In the genomic region with DNA sequence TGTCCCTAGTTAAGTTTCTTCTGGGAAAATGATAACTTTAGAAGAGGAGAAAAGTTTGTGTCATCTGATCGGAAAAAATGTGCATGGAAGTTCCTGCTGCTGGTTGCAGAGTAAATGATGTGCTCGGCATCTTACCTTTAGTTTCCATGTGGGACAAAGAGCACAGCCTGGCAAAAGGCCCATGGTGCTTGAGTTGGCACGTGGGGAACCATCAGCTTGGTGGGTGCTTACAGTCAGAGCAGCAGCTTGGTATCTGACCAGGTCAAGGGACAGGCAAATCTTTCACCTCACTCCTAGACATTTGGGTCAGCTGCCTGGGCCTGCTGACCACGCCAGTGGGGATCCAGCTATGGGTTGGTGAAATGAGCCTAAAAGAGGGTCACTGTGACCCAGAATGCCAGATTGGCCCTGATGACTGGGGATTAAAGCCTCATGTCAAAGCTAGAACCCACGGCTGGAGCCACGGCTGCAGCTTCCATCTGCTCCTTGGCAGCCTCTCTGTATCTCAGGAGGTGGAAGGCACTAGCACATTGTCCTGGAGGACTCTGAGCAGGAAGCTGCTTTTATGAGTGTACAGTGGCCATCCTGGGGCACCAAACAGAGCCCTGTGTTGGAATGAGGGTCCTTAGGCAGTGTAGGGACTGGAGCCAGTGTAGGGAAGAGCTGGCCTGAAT, we compare ENCODE assay signal across 27 cellular contexts. TPM values are rescaled to one million over a fixed set of nuclear protein-coding genes. Genes with fewer than 3 reads are reported as not detected.
"Had no signal": no experiment of that assay in that cellular context is flagged by ENCODE, and none has a peak within 500 bp of the region (broad histone marks: within the 10 kb centered on the region; RNA-seq: fewer than 3 reads in every experiment).

No MANE protein-coding gene starts in this region.

- H3K9me3 Mint-ChIP-seq: mesothelial cell of epicardium; natural killer cell treated with Interleukin-12 subunit alpha and Interleukin-12 subunit beta and Interleukin-15 and Interleukin-18, amount 100 ng/mL, for 72 hours; neural crest cell had no signal

- H3K27ac Mint-ChIP-seq: effector memory CD8-positive, alpha-beta T cell; mesothelial cell of epicardium; naive B cell; natural killer cell treated with Interleukin-12 subunit alpha and Interleukin-12 subunit beta and Interleukin-15 and Interleukin-18, amount 100 ng/mL, for 72 hours; progenitor cell of endocrine pancreas; stimulated activated naive B cell treated with anti-CD40 and anti-IgM and Interleukin-4, amounts not matched to agents 10 μg/mL and 1 μg/mL and 100 μg/mL, for 72 hours had no signal

- H3K4me2 ChIP-seq: smooth muscle cell had no signal

- DNase-seq: cortex of kidney; effector memory CD8-positive, alpha-beta T cell; erythroblast; head of caudate nucleus; mesenchymal stem cell; mucosa of descending colon; naive B cell; stimulated activated CD4-positive, alpha-beta T cell treated with anti-CD3 and anti-CD28 coated beads, Interleukin-12 subunit alpha, Interleukin-12 subunit beta, amount 100 ng/mL, for 4 hours; stimulated activated CD4-positive, alpha-beta T cell treated with anti-CD3 and anti-CD28 coated beads, Interleukin-1b, Interleukin-23, amount 100 ng/mL, for 48 hours; stimulated activated CD4-positive, alpha-beta T cell treated with anti-CD3 and anti-CD28 coated beads, Interleukin-4, amount 100 ng/mL, for 24 hours; stimulated activated naive B cell treated with anti-CD40 and anti-IgM and Interleukin-4, amounts not matched to agents 10 μg/mL and 1 μg/mL and 100 μg/mL, for 72 hours; stomach; trophoblast cell had no signal

- H2AFZ ChIP-seq: parathyroid adenoma had no signal

- H3K4me3 ChIP-seq: mucosa of descending colon, smooth muscle cell, stomach, thyroid gland, vagina had no signal

- H3K36me3 Mint-ChIP-seq: mesothelial cell of epicardium; naive B cell; natural killer cell treated with Interleukin-12 subunit alpha and Interleukin-12 subunit beta and Interleukin-15 and Interleukin-18, amount 100 ng/mL, for 72 hours; stimulated activated naive B cell treated with anti-CD40 and anti-IgM and Interleukin-4, amounts not matched to agents 10 μg/mL and 1 μg/mL and 100 μg/mL, for 72 hours had no signal

- H3K27me3 Mint-ChIP-seq: effector memory CD8-positive, alpha-beta T cell; natural killer cell treated with Interleukin-12 subunit alpha and Interleukin-12 subunit beta and Interleukin-15 and Interleukin-18, amount 100 ng/mL, for 72 hours had no signal

- H3K9me3 ChIP-seq: mucosa of descending colon, stomach, thyroid gland, vagina had no signal

- H3K27ac ChIP-seq: parathyroid adenoma, stomach, thyroid gland, vagina had no signal

- ATAC-seq: effector memory CD8-positive, alpha-beta T cell; mucosa of descending colon; sciatic nerve; stimulated activated naive B cell treated with anti-CD40 and anti-IgM and Interleukin-4, amounts not matched to agents 10 μg/mL and 1 μg/mL and 100 μg/mL, for 72 hours had no signal

- H3K4me1 Mint-ChIP-seq: mesothelial cell of epicardium; naive B cell; neural crest cell; stimulated activated naive B cell treated with anti-CD40 and anti-IgM and Interleukin-4, amounts not matched to agents 10 μg/mL and 1 μg/mL and 100 μg/mL, for 72 hours had no signal

- H3K4me1 ChIP-seq: parathyroid adenoma, stomach, vagina had no signal

- H3K36me3 ChIP-seq: stomach, thyroid gland, vagina had no signal

- H3K9ac ChIP-seq: parathyroid adenoma had no signal

- H3K4me3 Mint-ChIP-seq: effector memory CD8-positive, alpha-beta T cell; mesothelial cell of epicardium; naive B cell; natural killer cell treated with Interleukin-12 subunit alpha and Interleukin-12 subunit beta and Interleukin-15 and Interleukin-18, amount 100 ng/mL, for 72 hours; neural crest cell; stimulated activated naive B cell treated with anti-CD40 and anti-IgM and Interleukin-4, amounts not matched to agents 10 μg/mL and 1 μg/mL and 100 μg/mL, for 72 hours had no signal

- H3K27me3 ChIP-seq: stomach, thyroid gland, vagina had no signal

RNA-seq across cellular contexts. Expression of a gene that starts 24.7 kb away (rescaled TPM):
- total RNA-seq: dermis microvascular lymphatic vessel endothelial cell; fibroblast of villous mesenchyme; lung microvascular endothelial cell; natural killer cell treated with Interleukin-12 subunit alpha and Interleukin-12 subunit beta and Interleukin-15 and Interleukin-18, amount 100 ng/mL, for 72 hours; neural crest cell; osteoblast; smooth muscle cell had no signal
- polyA plus RNA-seq: keratinocyte, smooth muscle cell had no signal
